ENCODE assay signal across 17 cellular contexts in the genomic region with DNA sequence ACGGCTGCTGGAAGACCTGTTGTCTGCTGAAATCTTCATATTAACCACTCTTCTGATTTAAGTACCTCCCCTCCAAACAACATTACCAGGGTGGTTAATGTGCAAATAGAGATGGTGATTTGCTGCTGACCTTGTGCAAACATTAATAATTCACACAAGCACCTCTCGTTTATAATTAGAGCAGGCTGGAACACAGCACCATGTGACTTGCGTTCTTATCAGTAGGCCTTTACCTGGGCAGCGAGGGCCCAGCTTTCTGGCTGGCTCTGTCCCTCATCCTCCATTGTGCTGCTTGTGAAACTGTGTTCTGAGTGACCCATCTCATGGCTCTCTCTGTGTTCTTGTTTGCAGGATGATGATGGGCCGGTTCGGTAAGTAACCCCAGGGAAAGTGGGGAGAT. TPM values are rescaled to one million over a fixed set of nuclear protein-coding genes. Genes with fewer than 3 reads are reported as not detected.
"Had no signal": no experiment of that assay in that cellular context is flagged by ENCODE, and none has a peak within 500 bp of the region (broad histone marks: within the 10 kb centered on the region; RNA-seq: fewer than 3 reads in every experiment).

No MANE protein-coding gene starts in this region.

- H3K27me3 Mint-ChIP-seq: central memory CD8-positive, alpha-beta T cell; stimulated activated naive B cell treated with anti-CD40 and anti-IgM and Interleukin-4, amounts not matched to agents 10 μg/mL and 1 μg/mL and 100 μg/mL, for 72 hours had no signal

- H3K4me1 ChIP-seq: body of pancreas, psoas muscle had no signal

- H3K27ac ChIP-seq: body of pancreas, esophagus muscularis mucosa, psoas muscle, sigmoid colon had no signal

- H3K27ac Mint-ChIP-seq: activated naive CD4-positive, alpha-beta T cell treated with anti-CD3 and anti-CD28 coated beads, Interleukin-2, amount 50 U/mL, for 24 hours; endodermal cell; immature natural killer cell; natural killer cell treated with Interleukin-12 subunit alpha and Interleukin-12 subunit beta and Interleukin-15 and Interleukin-18, amount 100 ng/mL, for 72 hours had no signal

- H3K4me3 Mint-ChIP-seq: activated naive CD4-positive, alpha-beta T cell treated with anti-CD3 and anti-CD28 coated beads, Interleukin-2, amount 50 U/mL, for 24 hours; central memory CD8-positive, alpha-beta T cell; endodermal cell; immature natural killer cell; natural killer cell treated with Interleukin-12 subunit alpha and Interleukin-12 subunit beta and Interleukin-15 and Interleukin-18, amount 100 ng/mL, for 72 hours; stimulated activated naive B cell treated with anti-CD40 and anti-IgM and Interleukin-4, amounts not matched to agents 10 μg/mL and 1 μg/mL and 100 μg/mL, for 72 hours had no signal

- H3K4me3 ChIP-seq: body of pancreas, esophagus muscularis mucosa, psoas muscle, sigmoid colon had no signal

- H3K4me1 Mint-ChIP-seq: activated naive CD4-positive, alpha-beta T cell treated with anti-CD3 and anti-CD28 coated beads, Interleukin-2, amount 50 U/mL, for 24 hours; central memory CD8-positive, alpha-beta T cell; immature natural killer cell had no signal

- H3K27me3 ChIP-seq: body of pancreas, esophagus muscularis mucosa, sigmoid colon had no signal

- DNase-seq: activated T-cell treated with anti-CD3 and anti-CD28 coated beads, Interleukin-2, amount 50 U/mL, for 1 hour; amniotic stem cell; endodermal cell; immature natural killer cell; mesenchymal stem cell; sigmoid colon; stimulated activated CD4-positive, alpha-beta T cell treated with anti-CD3 and anti-CD28 coated beads, Interleukin-2, amount 100 ng/mL, for 24 hours; stimulated activated naive B cell treated with anti-CD40 and anti-IgM and Interleukin-4, amounts not matched to agents 10 μg/mL and 1 μg/mL and 100 μg/mL, for 72 hours; substantia nigra; trophoblast cell had no signal

- ATAC-seq: body of pancreas; natural killer cell treated with Interleukin-12 subunit alpha and Interleukin-12 subunit beta and Interleukin-15 and Interleukin-18, amount 100 ng/mL, for 72 hours; psoas muscle; stimulated activated naive B cell treated with anti-CD40 and anti-IgM and Interleukin-4, amounts not matched to agents 10 μg/mL and 1 μg/mL and 100 μg/mL, for 72 hours had no signal

RNA-seq across cellular contexts. Expression of a gene that starts 41.0 kb away (rescaled TPM):
- total RNA-seq: fibroblast of villous mesenchyme had no signal
